Comparison of ENCODE assay signal across 17 cellular contexts in genomic region chr3:106913111-106913698, GRCh38.
DNase-seq lines count a peak whose midpoint lies in the region; ATAC-seq and TF ChIP-seq lines count a peak whose summit lies in the region.
"Had no signal": no experiment of that assay in that cellular context is flagged by ENCODE, and none has a peak within 500 bp of the region (broad histone marks: within the 10 kb centered on the region; RNA-seq: fewer than 3 reads in every experiment).

No MANE protein-coding gene starts in this region.

- no peak overlapping the region for H3K4me3 Mint-ChIP-seq in T-helper 17 cell
- H3K4me3 Mint-ChIP-seq: CD14-positive monocyte, natural killer cell had no signal

- no peaks in the 10 kb centered on the region for H3K36me3 ChIP-seq in mesodermal cell (ENCODE audit: control insufficient read depth, insufficient read depth, low read length)
- H3K36me3 ChIP-seq in aorta (ENCODE audit: control insufficient read depth in 1 of 2, insufficient read depth in 2 of 2, low read length in 1 of 2) = no peaks in the 10 kb centered on the region
- H3K36me3 ChIP-seq: gastrocnemius medialis, sigmoid colon had no signal

- H3K27ac Mint-ChIP-seq in T-helper 17 cell = no peak overlapping the region
- H3K27ac Mint-ChIP-seq: CD14-positive monocyte, natural killer cell had no signal

- DNase-seq in RPMI7951 (ENCODE audit: low read depth) (peak; percentile 62), fibroblast of pulmonary artery (ENCODE audit: low read depth) (peak; percentile 27), aorta (no peak), T-helper 17 cell (no peak)
- DNase-seq in activated CD4-positive, alpha-beta T cell treated with anti-CD3 and anti-CD28 coated beads for 1 hour = no peak
- DNase-seq: effector CD4-positive, alpha-beta T cell; gastrocnemius medialis; natural killer cell; NCI-H1930; NCI-H774; sigmoid colon; stimulated activated naive CD4-positive, alpha-beta T cell; T1000 had no signal

- H3K27me3 ChIP-seq in aorta (ENCODE audit: control insufficient read depth in 1 of 2, insufficient read depth in 2 of 2, low read length in 1 of 2) = no peaks in the 10 kb centered on the region
- H3K27me3 ChIP-seq: gastrocnemius medialis, sigmoid colon had no signal

- H3K9me3 ChIP-seq in mesodermal cell (ENCODE audit: control insufficient read depth, low read length) (peaks cover 8% of the 10 kb centered on the region), aorta (ENCODE audit: control insufficient read depth, low read length) (no peaks in the 10 kb centered on the region), T-helper 17 cell (ENCODE audit: control insufficient read depth, low read length, poor library complexity, severe bottlenecking) (no peaks in the 10 kb centered on the region)
- H3K9me3 ChIP-seq: gastrocnemius medialis, sigmoid colon had no signal

- ATAC-seq in aorta (ENCODE audit: low FRiP score) (peak; percentile 33), T-helper 17 cell (no peak), HG03520 (IDR thresholded peaks at IDR 0.05; ENCODE audit: unreplicated experiment) (no peak)
- ATAC-seq: gastrocnemius medialis, left lobe of liver, natural killer cell had no signal

- intact Hi-C loops in aorta (cut with DNase I) = no loop called here

- H3K36me3 Mint-ChIP-seq in T-helper 17 cell (ENCODE audit: low read depth) = no peaks in the 10 kb centered on the region
- H3K36me3 Mint-ChIP-seq: CD14-positive monocyte, natural killer cell had no signal

- H3K4me3 ChIP-seq in fibroblast of pulmonary artery (replicated peaks; ENCODE audit: low read depth, low read length) (no peak overlapping the region), mesodermal cell (ENCODE audit: extremely low read depth, insufficient read depth, low read length, poor library complexity, severe bottlenecking) (no peak overlapping the region), aorta (ENCODE audit: low read length in 2 of 2) (no peak overlapping the region)
- H3K4me3 ChIP-seq: gastrocnemius medialis, sigmoid colon had no signal

- H3K4me1 Mint-ChIP-seq in T-helper 17 cell = no peaks in the 10 kb centered on the region
- H3K4me1 Mint-ChIP-seq: CD14-positive monocyte, natural killer cell had no signal

- 30 to 32% methylated on average over 4 to 6 of the region's 14 CpGs for WGBS in mesodermal cell (ENCODE audit: insufficient coverage in 2 of 2), 2 experiments
- WGBS in aorta, 2 donors = 63 to 79% methylated on average over 11 to 14 of the region's 14 CpGs

- H3K4me1 ChIP-seq in mesodermal cell (ENCODE audit: control insufficient read depth, insufficient read depth, low read length, poor library complexity, severe bottlenecking) (peaks cover 10% of the 10 kb centered on the region), aorta (ENCODE audit: control insufficient read depth in 1 of 2, insufficient read depth in 2 of 2, low read length in 2 of 2) (no peaks in the 10 kb centered on the region)
- H3K4me1 ChIP-seq: gastrocnemius medialis, sigmoid colon had no signal

- peak overlapping the region; percentile 63 for H3K27ac ChIP-seq in mesodermal cell (ENCODE audit: low read depth, low read length, severe bottlenecking)
- H3K27ac ChIP-seq in aorta (ENCODE audit: low read depth in 1 of 2, low read length in 2 of 2) = no peak overlapping the region
- H3K27ac ChIP-seq: gastrocnemius medialis, sigmoid colon had no signal

- no peaks in the 10 kb centered on the region for H3K27me3 Mint-ChIP-seq in T-helper 17 cell

- TF ChIP-seq CTCF in fibroblast of pulmonary artery (IDR thresholded peaks at IDR 0.05; ENCODE audit: low read length, missing control alignments) = no peak

Comparison
In these comparisons a context has a peak if more than half of its experiments do, and no peak if none do; other contexts are left out.
1. DNase-seq: peak in RPMI7951 (single experiment) and fibroblast of pulmonary artery (single experiment); none in aorta (0 of 2), T-helper 17 cell (0 of 3) and activated CD4-positive, alpha-beta T cell treated with anti-CD3 and anti-CD28 coated beads for 1 hour (single experiment).